14 cellular contexts compared by ENCODE assay signal in the genomic region with DNA sequence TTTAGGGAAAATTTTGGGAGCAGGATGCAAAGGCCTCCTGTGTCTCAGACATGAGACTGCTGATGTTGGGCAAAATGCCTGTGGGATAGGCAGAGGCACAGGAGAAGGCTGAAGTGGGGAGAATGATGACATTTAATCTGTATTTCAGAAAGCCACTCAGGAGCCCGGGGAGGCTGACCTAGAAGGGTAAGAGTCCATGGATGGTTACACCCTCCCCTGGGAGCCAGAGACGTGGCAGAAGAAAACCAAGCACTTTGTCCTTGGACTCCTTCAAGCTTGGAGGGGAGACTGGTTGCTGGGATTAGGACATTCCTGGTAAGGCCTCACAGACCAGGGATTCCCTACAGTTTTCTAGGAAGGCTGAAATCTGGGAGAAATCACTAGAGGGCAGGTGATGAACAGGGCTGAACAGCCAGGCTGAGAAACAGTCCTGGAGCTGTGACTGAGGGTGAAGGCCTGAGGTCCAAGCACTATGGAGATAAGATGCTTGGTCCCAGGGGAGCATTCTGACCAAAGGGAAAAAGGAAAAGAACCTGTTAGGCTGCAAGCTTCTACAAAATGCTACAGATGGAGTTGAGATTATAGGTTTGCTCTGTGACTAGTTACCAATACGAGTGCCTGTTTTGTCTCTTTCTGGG.
A peak's percentile ranks its signal among the peaks of the same experiment; 100 is the strongest.
DNase-seq lines count a peak whose midpoint lies in the region; ATAC-seq and TF ChIP-seq lines count a peak whose summit lies in the region.
"Had no signal": no experiment of that assay in that cellular context is flagged by ENCODE, and none has a peak within 500 bp of the region (broad histone marks: within the 10 kb centered on the region; RNA-seq: fewer than 3 reads in every experiment).

No MANE protein-coding gene starts in this region.

- no peaks in the 10 kb centered on the region for H3K36me3 ChIP-seq in BE2C
- no peaks in the 10 kb centered on the region for H3K36me3 ChIP-seq in BLaER1
- no peaks in the 10 kb centered on the region for H3K36me3 ChIP-seq in parathyroid adenoma (ENCODE audit: control insufficient read depth, insufficient read depth, low read length)
- H3K36me3 ChIP-seq: HAP-1 had no signal

- no peak overlapping the region for H3K9ac ChIP-seq in BLaER1
- H3K9ac ChIP-seq in parathyroid adenoma = no peak overlapping the region

- no peak overlapping the region for H3K27ac ChIP-seq in BLaER1
- peak overlapping the region; percentile 1 for H3K27ac ChIP-seq in parathyroid adenoma
- H3K27ac ChIP-seq: A549 had no signal

- DNase-seq in BE2C = peak; percentile 54
- DNase-seq in SK-N-DZ (ENCODE audit: low spot score) = peak; percentile 69
- no peak for DNase-seq in activated CD8-positive, alpha-beta memory T cell treated with anti-CD3 and anti-CD28 coated beads, Interleukin-2, amount 50 U/mL, for 4 hours
- DNase-seq in DMS153 (lab: John Stamatoyannopoulos, UW) = no peak
- DNase-seq: Caco-2; CD8-positive, alpha-beta memory T cell; DMS53; GF-D8; HFFc6 had no signal

- peaks cover 83% of the 10 kb centered on the region for H3K4me1 ChIP-seq in BE2C
- H3K4me1 ChIP-seq in BLaER1 = peaks cover 9% of the 10 kb centered on the region
- H3K4me1 ChIP-seq in parathyroid adenoma = peaks cover 28% of the 10 kb centered on the region
- H3K4me1 ChIP-seq: A549, Caco-2 had no signal

- H3K4me3 ChIP-seq in BE2C (ENCODE audit: low read depth, low read length) (no peak overlapping the region), BLaER1 (no peak overlapping the region), parathyroid adenoma (ENCODE audit: low read depth, low read length) (no peak overlapping the region)
- H3K4me3 ChIP-seq: A549, HAP-1 had no signal

- peaks cover 23% of the 10 kb centered on the region for H3K79me2 ChIP-seq in parathyroid adenoma

- H3K27me3 ChIP-seq in BE2C = no peaks in the 10 kb centered on the region
- no peaks in the 10 kb centered on the region for H3K27me3 ChIP-seq in BLaER1
- no peaks in the 10 kb centered on the region for H3K27me3 ChIP-seq in parathyroid adenoma (ENCODE audit: control insufficient read depth, insufficient read depth, low read length)

- peak; percentile 28 for TF ChIP-seq CTCF in BE2C (IDR thresholded peaks at IDR 0.05; ENCODE audit: low read depth, low read length)
- TF ChIP-seq CTCF in parathyroid adenoma (IDR thresholded peaks at IDR 0.05) = no peak

- ATAC-seq in HG02763 (IDR thresholded peaks at IDR 0.05; ENCODE audit: unreplicated experiment) = no peak
- ATAC-seq: A549 had no signal

- H3K9me3 ChIP-seq in BE2C (no peaks in the 10 kb centered on the region), BLaER1 (no peaks in the 10 kb centered on the region), parathyroid adenoma (ENCODE audit: control insufficient read depth, low read length) (no peaks in the 10 kb centered on the region)
- H3K9me3 ChIP-seq: A549, Caco-2, HAP-1 had no signal

- H4K20me1 ChIP-seq in BLaER1 = no peaks in the 10 kb centered on the region

- peak overlapping the region; percentile 20; the same call in 1 of the 2 replicates for H3K4me2 ChIP-seq in BLaER1
- H3K4me2 ChIP-seq in parathyroid adenoma (ENCODE audit: low read length) = no peak overlapping the region
- H3K4me2 ChIP-seq: A549 had no signal

- no peak overlapping the region for H2AFZ ChIP-seq in parathyroid adenoma

Comparison
In these comparisons a context has a peak if more than half of its experiments do, and no peak if none do; other contexts are left out.
1. DNase-seq: peak in BE2C (single experiment) and SK-N-DZ (single experiment); none in activated CD8-positive, alpha-beta memory T cell treated with anti-CD3 and anti-CD28 coated beads, Interleukin-2, amount 50 U/mL, for 4 hours (single experiment) and DMS153 (single experiment).